Comparison of ENCODE assay signal across 8 cellular contexts in the genomic region with DNA sequence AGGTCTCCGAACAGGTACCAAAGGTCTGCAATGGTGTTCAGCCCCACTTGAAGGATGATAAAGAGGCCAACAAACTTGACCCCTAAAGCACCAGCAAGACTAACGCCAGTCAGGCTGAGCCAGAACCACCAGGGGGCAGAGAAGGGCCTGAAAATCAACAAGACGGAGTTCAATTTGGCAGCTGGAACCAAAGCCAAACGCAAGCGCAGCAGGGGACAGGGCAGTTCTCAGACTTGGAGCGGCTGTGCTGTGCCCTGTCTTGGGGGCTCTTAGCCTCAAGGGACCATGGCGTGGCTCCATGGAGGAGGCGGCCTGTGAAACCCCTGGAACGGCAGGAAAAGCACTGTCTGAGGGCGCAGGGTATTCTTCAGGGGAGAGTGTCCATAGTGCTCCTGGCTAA. TPM values are rescaled to one million over a fixed set of nuclear protein-coding genes. Genes with fewer than 3 reads are reported as not detected.
DNase-seq lines count a peak whose midpoint lies in the region; ATAC-seq and TF ChIP-seq lines count a peak whose summit lies in the region.

No MANE protein-coding gene starts in this region.

- H3K9me3 ChIP-seq in right atrium auricular region, result no peaks in the 10 kb centered on the region

- TF ChIP-seq RAD21 in Ishikawa (IDR thresholded peaks at IDR 0.05; ENCODE audit: low read depth), result peak; percentile 54; the same call in 1 of the 2 replicates

- TF ChIP-seq EP300 in Ishikawa (IDR thresholded peaks at IDR 0.05; ENCODE audit: borderline replicate concordance), result no peak

- H3K27ac ChIP-seq in angular gyrus (ENCODE audit: low read depth, low read length), result peak overlapping the region; percentile 91
- H3K27ac ChIP-seq in right atrium auricular region, result no peak overlapping the region

- H3K4me1 ChIP-seq in right atrium auricular region, result peaks cover 0 to 8% of the 10 kb centered on the region in 2 donors

- H3K27me3 ChIP-seq in right atrium auricular region, result no peaks in the 10 kb centered on the region

- ATAC-seq in GM18873 (IDR thresholded peaks at IDR 0.05; ENCODE audit: low FRiP score, unreplicated experiment), result no peak
- no peak for ATAC-seq in HG02610 (IDR thresholded peaks at IDR 0.05; ENCODE audit: unreplicated experiment)

- in situ Hi-C loops in G401 (cut with HindIII; ENCODE audit: low sequenced_read_pairs) (no loop called here), SK-MEL-5 (cut with HindIII; ENCODE audit: low pct_unique_long_range_greater_than_20kb, low sequenced_read_pairs) (no loop called here)

- peak; percentile 49 to 78 for TF ChIP-seq CTCF in right atrium auricular region (IDR thresholded peaks at IDR 0.05)

- peaks cover 20% of the 10 kb centered on the region for H3K36me3 ChIP-seq in right atrium auricular region

- no peak overlapping the region for H3K4me3 ChIP-seq in right atrium auricular region

- DNase-seq in G401 (ENCODE audit: low spot score) (peak; percentile 73), SK-MEL-5 (ENCODE audit: low read depth, low spot score) (peak; percentile 89), right atrium auricular region (ENCODE audit: low spot score) (peak; percentile 78), renal cortical epithelial cell (ENCODE audit: low read depth) (peak; percentile 79)

TF ChIP-seq in Ishikawa, 13 proteins besides CTCF, POLR2A, EP300 and RAD21:
- TF ChIP-seq, protein P1, sequence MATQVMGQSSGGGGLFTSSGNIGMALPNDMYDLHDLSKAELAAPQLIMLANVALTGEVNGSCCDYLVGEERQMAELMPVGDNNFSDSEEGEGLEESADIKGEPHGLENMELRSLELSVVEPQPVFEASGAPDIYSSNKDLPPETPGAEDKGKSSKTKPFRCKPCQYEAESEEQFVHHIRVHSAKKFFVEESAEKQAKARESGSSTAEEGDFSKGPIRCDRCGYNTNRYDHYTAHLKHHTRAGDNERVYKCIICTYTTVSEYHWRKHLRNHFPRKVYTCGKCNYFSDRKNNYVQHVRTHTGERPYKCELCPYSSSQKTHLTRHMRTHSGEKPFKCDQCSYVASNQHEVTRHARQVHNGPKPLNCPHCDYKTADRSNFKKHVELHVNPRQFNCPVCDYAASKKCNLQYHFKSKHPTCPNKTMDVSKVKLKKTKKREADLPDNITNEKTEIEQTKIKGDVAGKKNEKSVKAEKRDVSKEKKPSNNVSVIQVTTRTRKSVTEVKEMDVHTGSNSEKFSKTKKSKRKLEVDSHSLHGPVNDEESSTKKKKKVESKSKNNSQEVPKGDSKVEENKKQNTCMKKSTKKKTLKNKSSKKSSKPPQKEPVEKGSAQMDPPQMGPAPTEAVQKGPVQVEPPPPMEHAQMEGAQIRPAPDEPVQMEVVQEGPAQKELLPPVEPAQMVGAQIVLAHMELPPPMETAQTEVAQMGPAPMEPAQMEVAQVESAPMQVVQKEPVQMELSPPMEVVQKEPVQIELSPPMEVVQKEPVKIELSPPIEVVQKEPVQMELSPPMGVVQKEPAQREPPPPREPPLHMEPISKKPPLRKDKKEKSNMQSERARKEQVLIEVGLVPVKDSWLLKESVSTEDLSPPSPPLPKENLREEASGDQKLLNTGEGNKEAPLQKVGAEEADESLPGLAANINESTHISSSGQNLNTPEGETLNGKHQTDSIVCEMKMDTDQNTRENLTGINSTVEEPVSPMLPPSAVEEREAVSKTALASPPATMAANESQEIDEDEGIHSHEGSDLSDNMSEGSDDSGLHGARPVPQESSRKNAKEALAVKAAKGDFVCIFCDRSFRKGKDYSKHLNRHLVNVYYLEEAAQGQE (IDR thresholded peaks at IDR 0.05; ENCODE audit: low read depth), result no peak
- no peak for TF ChIP-seq CREB1 (IDR thresholded peaks at IDR 0.05; ENCODE audit: low read depth)
- TF ChIP-seq, protein P2, sequence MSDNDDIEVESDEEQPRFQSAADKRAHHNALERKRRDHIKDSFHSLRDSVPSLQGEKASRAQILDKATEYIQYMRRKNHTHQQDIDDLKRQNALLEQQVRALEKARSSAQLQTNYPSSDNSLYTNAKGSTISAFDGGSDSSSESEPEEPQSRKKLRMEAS (IDR thresholded peaks at IDR 0.05), result no peak
- no peak for TF ChIP-seq NFIC (IDR thresholded peaks at IDR 0.05)
- TF ChIP-seq TAF1 (IDR thresholded peaks at IDR 0.05; ENCODE audit: low read depth), result no peak
- TF ChIP-seq FOXM1 (IDR thresholded peaks at IDR 0.05; ENCODE audit: borderline replicate concordance, low read depth), result no peak
- no peak for TF ChIP-seq CEBPB (IDR thresholded peaks at IDR 0.05)
- no peak for TF ChIP-seq TEAD4 (IDR thresholded peaks at IDR 0.05)
- TF ChIP-seq EGR1 (IDR thresholded peaks at IDR 0.05), result no peak
- TF ChIP-seq TCF12 (IDR thresholded peaks at IDR 0.05; ENCODE audit: low read depth), result no peak
- TF ChIP-seq ZBTB7A (IDR thresholded peaks at IDR 0.05; ENCODE audit: low read depth), result no peak
- TF ChIP-seq, protein P3, sequence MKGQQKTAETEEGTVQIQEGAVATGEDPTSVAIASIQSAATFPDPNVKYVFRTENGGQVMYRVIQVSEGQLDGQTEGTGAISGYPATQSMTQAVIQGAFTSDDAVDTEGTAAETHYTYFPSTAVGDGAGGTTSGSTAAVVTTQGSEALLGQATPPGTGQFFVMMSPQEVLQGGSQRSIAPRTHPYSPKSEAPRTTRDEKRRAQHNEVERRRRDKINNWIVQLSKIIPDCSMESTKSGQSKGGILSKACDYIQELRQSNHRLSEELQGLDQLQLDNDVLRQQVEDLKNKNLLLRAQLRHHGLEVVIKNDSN (IDR thresholded peaks at IDR 0.05), result no peak
- no peak for TF ChIP-seq YY1 (IDR thresholded peaks at IDR 0.05; ENCODE audit: low read depth)

RNA-seq across cellular contexts. Expression of a gene that starts 19.6 kb away (rescaled TPM):
- total RNA-seq in G401 (2014; rRNA removed; shearing (Covaris generic)), result 25.5 and 27.5 TPM in 2 replicates
- total RNA-seq in SK-MEL-5 (2014; rRNA removed; shearing (Covaris generic)), result 22.2 and 23.8 TPM in 2 replicates
- polyA plus RNA-seq in SK-MEL-5 (2015; cell fraction: cytosol; rRNA removed), result 23.4 and 31.7 TPM in 2 replicates
- polyA plus RNA-seq in SK-MEL-5 (2015; cell fraction: nucleus; rRNA removed), result 284 and 333 TPM in 2 replicates
- total RNA-seq in right atrium auricular region (10 to 100 TPM in 1 of 2 donors, 1 to 10 TPM in 1; 9.7 to 11.5 TPM), renal cortical epithelial cell (12.2 and 26.4 TPM in 2 replicates)

RNA-seq across cellular contexts. Expression of a gene that starts 19.7 kb away (rescaled TPM):
- 37.3 and 64.7 TPM in 2 replicates for total RNA-seq in G401 (2014; rRNA removed; shearing (Covaris generic))
- 51.3 and 67.4 TPM in 2 replicates for total RNA-seq in SK-MEL-5 (2014; rRNA removed; shearing (Covaris generic))
- 62.3 and 64.6 TPM in 2 replicates for polyA plus RNA-seq in SK-MEL-5 (2015; cell fraction: cytosol; rRNA removed)
- 41.6 and 43.5 TPM in 2 replicates for polyA plus RNA-seq in SK-MEL-5 (2015; cell fraction: nucleus; rRNA removed)
- total RNA-seq in right atrium auricular region (10 to 100 TPM in 1 of 2 donors, 1 to 10 TPM in 1; 5.5 to 10.7 TPM), renal cortical epithelial cell (16.1 and 61.6 TPM in 2 replicates)

RNA-seq across cellular contexts. Expression of a gene that starts 30.1 kb away (rescaled TPM):
- not detected in 2 replicates for total RNA-seq in G401 (2014; rRNA removed; shearing (Covaris generic))
- total RNA-seq in SK-MEL-5 (2014; rRNA removed; shearing (Covaris generic)), result not detected in 2 replicates
- polyA plus RNA-seq in SK-MEL-5 (2015; cell fraction: cytosol; rRNA removed), result 0.11 TPM in 1 of 2 replicates, not detected in the other
- polyA plus RNA-seq in SK-MEL-5 (2015; cell fraction: nucleus; rRNA removed), result not detected in 2 replicates
- total RNA-seq in right atrium auricular region (not detected), renal cortical epithelial cell (0.35 TPM in 1 of 2 replicates, not detected in the other)
